Comparison of ENCODE assay signal across 12 cellular contexts in the genomic region with DNA sequence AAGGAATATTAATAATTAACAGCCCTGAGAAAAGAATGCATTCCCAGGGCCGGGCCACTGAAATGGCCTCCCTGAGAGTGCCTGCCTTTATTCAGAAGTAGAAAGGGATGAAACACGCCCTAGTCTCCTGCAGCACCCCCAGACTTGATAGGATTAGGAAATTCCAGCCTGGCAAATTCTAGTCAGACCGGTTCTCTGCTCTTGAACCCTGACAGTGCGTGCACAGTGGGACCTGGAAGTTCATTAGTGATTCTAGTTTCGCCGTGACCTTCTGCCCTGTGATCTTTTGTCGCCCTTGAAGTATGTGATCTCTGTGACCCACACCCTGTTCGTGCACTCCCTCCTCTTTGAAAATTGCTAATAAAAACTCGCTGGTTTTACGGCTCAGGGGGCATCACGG. TPM values are rescaled to one million over a fixed set of nuclear protein-coding genes. Genes with fewer than 3 reads are reported as not detected.
A peak's percentile ranks its signal among the peaks of the same experiment; 100 is the strongest.
DNase-seq lines count a peak whose midpoint lies in the region; ATAC-seq and TF ChIP-seq lines count a peak whose summit lies in the region.
"Had no signal": no experiment of that assay in that cellular context is flagged by ENCODE, and none has a peak within 500 bp of the region (broad histone marks: within the 10 kb centered on the region; RNA-seq: fewer than 3 reads in every experiment).

No MANE protein-coding gene starts in this region.

- TF ChIP-seq CTCF in colonic mucosa (IDR thresholded peaks at IDR 0.05) (no peak), progenitor cell of endocrine pancreas (IDR thresholded peaks at IDR 0.05; ENCODE audit: unreplicated experiment) (no peak)

- peaks cover 15% of the 10 kb centered on the region for H3K36me3 Mint-ChIP-seq in progenitor cell of endocrine pancreas (ENCODE audit: insufficient read depth)

- H3K4me1 Mint-ChIP-seq in progenitor cell of endocrine pancreas (ENCODE audit: low read depth): peaks cover 58% of the 10 kb centered on the region

- H3K27me3 ChIP-seq in HUES6 (ENCODE audit: control insufficient read depth, insufficient read depth, low read length) (0 out of 2 replicates have a peak, but pooled peaks cover 4% of the 10 kb centered on the region), colonic mucosa (no peaks in the 10 kb centered on the region)

- H3K27me3 Mint-ChIP-seq in progenitor cell of endocrine pancreas: no peaks in the 10 kb centered on the region

- intact Hi-C loops in colonic mucosa (cut with DNase I): no loop called here

- no peaks in the 10 kb centered on the region for H3K9me3 Mint-ChIP-seq in progenitor cell of endocrine pancreas (ENCODE audit: low read depth)
- H3K9me3 Mint-ChIP-seq: activated B cell treated with CpG ODN at 0.5 μM for 24 hours; activated naive CD8-positive, alpha-beta T cell treated with anti-CD3 and anti-CD28 coated beads, Interleukin-2, amount 50 U/mL, for 24 hours had no signal

- no peak overlapping the region for H3K27ac ChIP-seq in HUES6 (ENCODE audit: low read depth, low read length)
- no peak overlapping the region for H3K27ac ChIP-seq in colonic mucosa

- H3K36me3 ChIP-seq in HUES6 (ENCODE audit: control insufficient read depth, insufficient read depth, low read length): peaks cover 23% of the 10 kb centered on the region
- H3K36me3 ChIP-seq in colonic mucosa: no peaks in the 10 kb centered on the region

- H3K27ac Mint-ChIP-seq in progenitor cell of endocrine pancreas: peak overlapping the region; percentile 99
- H3K27ac Mint-ChIP-seq: activated naive CD8-positive, alpha-beta T cell treated with anti-CD3 and anti-CD28 coated beads, Interleukin-2, amount 50 U/mL, for 24 hours had no signal

- H3K4me3 ChIP-seq in HUES6 (ENCODE audit: low read depth, low read length): peak overlapping the region; percentile 23; the same call in 1 of the 2 replicates
- no peak overlapping the region for H3K4me3 ChIP-seq in colonic mucosa

- peak overlapping the region; percentile 70 for H3K4me3 Mint-ChIP-seq in progenitor cell of endocrine pancreas (ENCODE audit: low read depth)
- H3K4me3 Mint-ChIP-seq: activated B cell treated with CpG ODN at 0.5 μM for 24 hours; activated naive CD8-positive, alpha-beta T cell treated with anti-CD3 and anti-CD28 coated beads, Interleukin-2, amount 50 U/mL, for 24 hours had no signal

- peak; percentile 73 for DNase-seq in colonic mucosa
- DNase-seq in progenitor cell of endocrine pancreas (ENCODE audit: low spot score, unreplicated experiment): peak; percentile 45
- DNase-seq in activated CD8-positive, alpha-beta memory T cell treated with anti-CD3 and anti-CD28 coated beads for 24 hours: no peak
- DNase-seq: activated B cell treated with CpG ODN at 0.5 μM for 24 hours; activated naive CD8-positive, alpha-beta T cell treated with anti-CD3 and anti-CD28 coated beads, Interleukin-2, amount 50 U/mL, for 24 hours; EL; NCI-H1092; retina had no signal

- no peaks in the 10 kb centered on the region for H3K9me3 ChIP-seq in HUES6 (ENCODE audit: control insufficient read depth, insufficient read depth, low read depth, low read length)
- no peaks in the 10 kb centered on the region for H3K9me3 ChIP-seq in colonic mucosa

- ATAC-seq in GM18498 (IDR thresholded peaks at IDR 0.05; ENCODE audit: unreplicated experiment) (no peak), HG03354 (IDR thresholded peaks at IDR 0.05; ENCODE audit: poor library complexity, severe bottlenecking, unreplicated experiment) (no peak)
- ATAC-seq: activated naive CD8-positive, alpha-beta T cell treated with anti-CD3 and anti-CD28 coated beads, Interleukin-2, amount 50 U/mL, for 24 hours had no signal

- H3K9ac ChIP-seq in HUES6 (ENCODE audit: low read length) (peak overlapping the region; percentile 28), colonic mucosa (ENCODE audit: low read depth in 2 of 2, low read length in 2 of 2) (no peak overlapping the region)

- H3K4me1 ChIP-seq in HUES6 (ENCODE audit: control insufficient read depth, insufficient read depth, low read length) (peaks cover 46% of the 10 kb centered on the region), colonic mucosa (no peaks in the 10 kb centered on the region)

RNA-seq across cellular contexts. Expression of a gene that starts 2.1 kb away (rescaled TPM):
- total RNA-seq in colonic mucosa: 100 to 1,000 TPM; 543 to 842 TPM
- 978 and 982 TPM in 2 replicates for total RNA-seq in progenitor cell of endocrine pancreas

RNA-seq across cellular contexts. Expression of a gene that starts 25.3 kb away (rescaled TPM):
- total RNA-seq in colonic mucosa (100 to 1,000 TPM; 329 to 361 TPM), progenitor cell of endocrine pancreas (137 and 150 TPM in 2 replicates)

RNA-seq across cellular contexts. Expression of a gene that starts 48.3 kb away (rescaled TPM):
- total RNA-seq in colonic mucosa: 10 to 100 TPM; 35.1 to 52.5 TPM
- 5.1 and 6.3 TPM in 2 replicates for total RNA-seq in progenitor cell of endocrine pancreas

RNA-seq across cellular contexts. Expression of a gene that starts 58.1 kb away (rescaled TPM):
- total RNA-seq in colonic mucosa (10 to 100 TPM in 1 of 2 donors, 1 to 10 TPM in 1; 7.8 to 19.3 TPM), progenitor cell of endocrine pancreas (not detected in 2 replicates)
- total RNA-seq: activated B cell treated with CpG ODN at 0.5 μM for 24 hours, kidney epithelial cell had no signal

RNA-seq across cellular contexts. Expression of a gene that starts 58.2 kb away (rescaled TPM):
- not detected for total RNA-seq in colonic mucosa
- total RNA-seq in progenitor cell of endocrine pancreas: not detected in 2 replicates
- total RNA-seq: activated B cell treated with CpG ODN at 0.5 μM for 24 hours, kidney epithelial cell had no signal
